In the genomic region with DNA sequence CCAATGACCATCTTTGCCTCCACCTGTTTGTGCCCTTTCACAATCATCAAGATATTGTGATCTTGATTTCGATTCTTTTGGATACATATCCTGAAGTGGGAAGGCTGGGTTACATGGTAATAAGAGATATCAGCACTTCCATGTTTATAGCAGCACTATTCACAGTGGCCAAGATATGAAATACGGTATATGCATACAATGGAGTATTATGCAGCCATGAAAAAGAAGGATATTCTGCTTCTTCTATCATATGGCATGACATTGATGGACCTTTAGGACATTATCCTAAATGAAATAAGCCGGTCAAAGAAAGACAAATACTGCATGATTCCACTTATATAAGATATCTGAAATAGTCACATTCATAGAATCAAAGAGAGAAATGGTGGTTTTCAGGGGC, we compare ENCODE assay signal across 38 cellular contexts.
"Had no signal": no experiment of that assay in that cellular context is flagged by ENCODE, and none has a peak within 500 bp of the region (broad histone marks: within the 10 kb centered on the region; RNA-seq: fewer than 3 reads in every experiment).

No MANE protein-coding gene starts in this region.

- H3K9me3 Mint-ChIP-seq: activated naive CD4-positive, alpha-beta T cell treated with anti-CD3 and anti-CD28 coated beads, Interleukin-2, amount 10 ng/mL, durations not matched to agents 7 days and 5 days; activated naive CD4-positive, alpha-beta T cell treated with anti-CD3 and anti-CD28 coated beads, Interleukin-2, amount 50 U/mL, for 24 hours; activated naive CD8-positive, alpha-beta T cell treated with anti-CD3 and anti-CD28 coated beads, Interleukin-2, amount 10 ng/mL, durations not matched to agents 7 days and 5 days; activated T-helper 2 cell treated with anti-CD3 and anti-CD28 coated beads, Interferon-gamma antibody, Interleukin-2, Interleukin-4, amounts not matched to agents 10 μg/mL and 5 μg/mL and 100 μg/mL, durations not matched to agents 14 hours and 24 hours and 36 hours had no signal

- H3K4me3 ChIP-seq: ascending aorta, cardiac muscle cell had no signal

- H3K27me3 ChIP-seq: ascending aorta, cardiac muscle cell had no signal

- H3K36me3 Mint-ChIP-seq: activated CD8-positive, alpha-beta memory T cell treated with anti-CD3 and anti-CD28 coated beads, Interleukin-2, amount 10 ng/mL, durations not matched to agents 7 days and 5 days; activated naive CD4-positive, alpha-beta T cell treated with anti-CD3 and anti-CD28 coated beads, Interleukin-2, amount 10 ng/mL, durations not matched to agents 7 days and 5 days; activated naive CD4-positive, alpha-beta T cell treated with anti-CD3 and anti-CD28 coated beads, Interleukin-2, amount 50 U/mL, for 24 hours; activated naive CD8-positive, alpha-beta T cell; activated naive CD8-positive, alpha-beta T cell treated with anti-CD3 and anti-CD28 coated beads, Interleukin-2, amount 10 ng/mL, durations not matched to agents 7 days and 5 days; brain had no signal

- H3K4me1 ChIP-seq: ascending aorta had no signal

- H3K27ac ChIP-seq: ascending aorta, cardiac muscle cell, VCaP had no signal

- H3K4me3 Mint-ChIP-seq: activated CD4-positive, alpha-beta memory T cell treated with anti-CD3 and anti-CD28 coated beads, Interleukin-2, amount 10 ng/mL, durations not matched to agents 7 days and 5 days; activated CD4-positive, alpha-beta T cell treated with anti-CD3 and anti-CD28 coated beads for 36 hours; activated CD4-positive, alpha-beta T cell treated with anti-CD3 and anti-CD28 coated beads, Interleukin-2, amount 10 ng/mL, durations not matched to agents 7 days and 5 days; activated CD8-positive, alpha-beta memory T cell treated with anti-CD3 and anti-CD28 coated beads, Interleukin-2, amount 10 ng/mL, durations not matched to agents 7 days and 5 days; activated CD8-positive, alpha-beta T cell treated with anti-CD3 and anti-CD28 coated beads, Interleukin-2, amount 10 ng/mL, durations not matched to agents 7 days and 5 days; activated naive CD4-positive, alpha-beta T cell treated with anti-CD3 and anti-CD28 coated beads, Interleukin-2, amount 10 ng/mL, durations not matched to agents 7 days and 5 days; activated naive CD4-positive, alpha-beta T cell treated with anti-CD3 and anti-CD28 coated beads, Interleukin-2, amount 50 U/mL, for 24 hours; activated naive CD8-positive, alpha-beta T cell; activated naive CD8-positive, alpha-beta T cell treated with anti-CD3 and anti-CD28 coated beads, Interleukin-2, amount 10 ng/mL, durations not matched to agents 7 days and 5 days; activated naive CD8-positive, alpha-beta T cell treated with anti-CD3 and anti-CD28 coated beads, Interleukin-2, amount 50 U/mL, for 24 hours; activated T-cell treated with anti-CD3 and anti-CD28 coated beads, Interleukin-2, amount 50 U/mL, for 24 hours; brain; central memory CD8-positive, alpha-beta T cell; T-helper 1 cell treated with Interleukin-12 subunit alpha and Interleukin-12 subunit beta and Interleukin-4 antibody, amounts not matched to agents 30 μg/mL and 1 μg/mL, for 36 hours; T-helper 2 cell treated with Interferon-gamma antibody and Interleukin-4, amounts not matched to agents 5 μg/mL and 100 μg/mL, for 36 hours had no signal

- H3K27ac Mint-ChIP-seq: activated CD4-positive, alpha-beta memory T cell treated with anti-CD3 and anti-CD28 coated beads, Interleukin-2, amount 10 ng/mL, durations not matched to agents 7 days and 5 days; activated CD4-positive, alpha-beta T cell treated with anti-CD3 and anti-CD28 coated beads for 36 hours; activated CD4-positive, alpha-beta T cell treated with anti-CD3 and anti-CD28 coated beads, Interleukin-2, amount 10 ng/mL, durations not matched to agents 7 days and 5 days; activated CD8-positive, alpha-beta memory T cell treated with anti-CD3 and anti-CD28 coated beads, Interleukin-2, amount 10 ng/mL, durations not matched to agents 7 days and 5 days; activated CD8-positive, alpha-beta T cell treated with anti-CD3 and anti-CD28 coated beads, Interleukin-2, amount 10 ng/mL, durations not matched to agents 7 days and 5 days; activated naive CD4-positive, alpha-beta T cell treated with anti-CD3 and anti-CD28 coated beads, Interleukin-2, amount 10 ng/mL, durations not matched to agents 7 days and 5 days; activated naive CD4-positive, alpha-beta T cell treated with anti-CD3 and anti-CD28 coated beads, Interleukin-2, amount 50 U/mL, for 24 hours; activated naive CD8-positive, alpha-beta T cell; activated naive CD8-positive, alpha-beta T cell treated with anti-CD3 and anti-CD28 coated beads, Interleukin-2, amount 10 ng/mL, durations not matched to agents 7 days and 5 days; activated naive CD8-positive, alpha-beta T cell treated with anti-CD3 and anti-CD28 coated beads, Interleukin-2, amount 50 U/mL, for 24 hours; activated T-cell treated with anti-CD3 and anti-CD28 coated beads, Interleukin-2, amount 50 U/mL, for 24 hours; activated T-helper 2 cell treated with anti-CD3 and anti-CD28 coated beads, Interferon-gamma antibody, Interleukin-2, Interleukin-4, amounts not matched to agents 10 μg/mL and 5 μg/mL and 100 μg/mL, durations not matched to agents 14 hours and 24 hours and 36 hours; brain; T-helper 1 cell treated with Interleukin-12 subunit alpha and Interleukin-12 subunit beta and Interleukin-4 antibody, amounts not matched to agents 30 μg/mL and 1 μg/mL, for 36 hours; T-helper 2 cell treated with Interferon-gamma antibody and Interleukin-4, amounts not matched to agents 5 μg/mL and 100 μg/mL, for 36 hours had no signal

- DNase-seq: activated CD4-positive, alpha-beta memory T cell treated with anti-CD3 and anti-CD28 coated beads, Interleukin-2, amount 10 ng/mL, durations not matched to agents 7 days and 5 days; activated CD4-positive, alpha-beta T cell treated with anti-CD3 and anti-CD28 coated beads for 1 hour; activated CD4-positive, alpha-beta T cell treated with anti-CD3 and anti-CD28 coated beads for 36 hours; activated CD4-positive, alpha-beta T cell treated with anti-CD3 and anti-CD28 coated beads for 48 hours; activated CD4-positive, alpha-beta T cell treated with anti-CD3 and anti-CD28 coated beads, Interleukin-2, amount 10 ng/mL, durations not matched to agents 7 days and 5 days; activated CD4-positive, alpha-beta T cell treated with anti-CD3 and anti-CD28 coated beads, Interleukin-2, amount 50 U/mL, for 48 hours; activated CD4-positive, CD25-positive, alpha-beta regulatory T cell; activated CD8-positive, alpha-beta memory T cell treated with anti-CD3 and anti-CD28 coated beads for 24 hours; activated CD8-positive, alpha-beta memory T cell treated with anti-CD3 and anti-CD28 coated beads, Interleukin-2, amount 10 ng/mL, durations not matched to agents 7 days and 5 days; activated CD8-positive, alpha-beta memory T cell treated with anti-CD3 and anti-CD28 coated beads, Interleukin-2, amount 50 U/mL, for 48 hours; activated CD8-positive, alpha-beta T cell treated with anti-CD3 and anti-CD28 coated beads, Interleukin-2, amount 10 ng/mL, durations not matched to agents 7 days and 5 days; activated effector memory CD4-positive, alpha-beta T cell treated with Interleukin-2 at 50 U/mL for 16 hours; activated gamma-delta T cell; activated naive CD4-positive, alpha-beta T cell treated with anti-CD3 and anti-CD28 coated beads, Interleukin-2, amount 10 ng/mL, durations not matched to agents 7 days and 5 days; activated naive CD4-positive, alpha-beta T cell treated with Interleukin-2 at 50 U/mL for 16 hours; activated naive CD8-positive, alpha-beta T cell treated with anti-CD3 and anti-CD28 coated beads, Interleukin-2, amount 10 ng/mL, durations not matched to agents 7 days and 5 days; activated naive CD8-positive, alpha-beta T cell treated with anti-CD3 and anti-CD28 coated beads, Interleukin-2, amount 50 U/mL, for 24 hours; activated T-cell treated with anti-CD3 and anti-CD28 coated beads, Interleukin-2, amount 50 U/mL, for 24 hours; activated T-cell treated with anti-CD3 and anti-CD28 coated beads, Interleukin-2, amount 50 U/mL, for 48 hours; amygdala; anterior cingulate cortex; caudate nucleus; cerebellar nuclear complex; T-helper 2 cell; T-helper 9 cell had no signal

- H3K9me3 ChIP-seq: ascending aorta had no signal

- H3K36me3 ChIP-seq: ascending aorta, cardiac muscle cell had no signal

- H3K4me1 Mint-ChIP-seq: activated CD4-positive, alpha-beta memory T cell treated with anti-CD3 and anti-CD28 coated beads, Interleukin-2, amount 10 ng/mL, durations not matched to agents 7 days and 5 days; activated CD4-positive, alpha-beta T cell treated with anti-CD3 and anti-CD28 coated beads, Interleukin-2, amount 10 ng/mL, durations not matched to agents 7 days and 5 days; activated CD8-positive, alpha-beta memory T cell treated with anti-CD3 and anti-CD28 coated beads, Interleukin-2, amount 10 ng/mL, durations not matched to agents 7 days and 5 days; activated naive CD4-positive, alpha-beta T cell treated with anti-CD3 and anti-CD28 coated beads, Interleukin-2, amount 10 ng/mL, durations not matched to agents 7 days and 5 days; activated naive CD4-positive, alpha-beta T cell treated with anti-CD3 and anti-CD28 coated beads, Interleukin-2, amount 50 U/mL, for 24 hours; activated naive CD8-positive, alpha-beta T cell treated with anti-CD3 and anti-CD28 coated beads, Interleukin-2, amount 10 ng/mL, durations not matched to agents 7 days and 5 days; activated naive CD8-positive, alpha-beta T cell treated with anti-CD3 and anti-CD28 coated beads, Interleukin-2, amount 50 U/mL, for 24 hours; brain; central memory CD8-positive, alpha-beta T cell had no signal

- FAIRE-seq: bronchial epithelial cell, TTC549 had no signal

- ATAC-seq: activated CD4-positive, alpha-beta T cell treated with anti-CD3 and anti-CD28 coated beads for 36 hours; activated CD4-positive, CD25-positive, alpha-beta regulatory T cell treated with anti-CD3 and anti-CD28 coated beads, Interleukin-2, amount 50 U/mL, for 24 hours; activated CD8-positive, alpha-beta memory T cell treated with anti-CD3 and anti-CD28 coated beads, Interleukin-2, amount 10 ng/mL, durations not matched to agents 7 days and 5 days; activated CD8-positive, alpha-beta T cell treated with anti-CD3 and anti-CD28 coated beads, Interleukin-2, amount 10 ng/mL, durations not matched to agents 7 days and 5 days; activated naive CD8-positive, alpha-beta T cell treated with anti-CD3 and anti-CD28 coated beads, Interleukin-2, amount 50 U/mL, for 24 hours had no signal
